ENCODE assay signal across 9 cellular contexts in genomic region chr6:140043357-140043756, GRCh38.
DNase-seq lines count a peak whose midpoint lies in the region; ATAC-seq, FAIRE-seq and TF ChIP-seq lines count a peak whose summit lies in the region.
"Had no signal": no experiment of that assay in that cellular context is flagged by ENCODE, and none has a peak within 500 bp of the region (broad histone marks: within the 10 kb centered on the region; RNA-seq: fewer than 3 reads in every experiment).

No MANE protein-coding gene starts in this region.

- TF ChIP-seq CTCF in A673 (conservative IDR thresholded peaks at IDR 0.05; ENCODE audit: low read depth, low read length) (no peak), HEK293 (tag by site-specific recombination; IDR thresholded peaks at IDR 0.05) (no peak), gastroesophageal sphincter (IDR thresholded peaks at IDR 0.05) (no peak)

- no peak for FAIRE-seq in frontal cortex (lab: Jason Lieb, UNC)

- no TSS peak for BruUV-seq in A673 (replicated peaks; lab: Mats Ljungman, UMichigan)

- H3K27ac ChIP-seq in A673 (ENCODE audit: low read depth, low read length, poor library complexity, severe bottlenecking) (peak overlapping the region; percentile 73), HEK293 (ENCODE audit: extremely low read depth, low read depth, low read length) (no peak overlapping the region), SJCRH30 (no peak overlapping the region), gastroesophageal sphincter (no peak overlapping the region)

- H3K4me1 ChIP-seq in A673 (ENCODE audit: insufficient read depth, low read length, poor library complexity, severe bottlenecking) = peaks cover 47% of the 10 kb centered on the region
- H3K4me1 ChIP-seq in HEK293 (ENCODE audit: control insufficient read depth, insufficient read depth, low read length) = peaks cover 4% of the 10 kb centered on the region
- H3K4me1 ChIP-seq in SJCRH30 = peaks cover 14% of the 10 kb centered on the region
- peaks cover 0 to 2% (median 0%) of the 10 kb centered on the region in 3 donors for H3K4me1 ChIP-seq in gastroesophageal sphincter

- H3K27me3 ChIP-seq in A673 (replicated peaks; ENCODE audit: insufficient read depth, low read depth, low read length, poor library complexity) (no peaks in the 10 kb centered on the region), SJCRH30 (no peaks in the 10 kb centered on the region), gastroesophageal sphincter (no peaks in the 10 kb centered on the region)

- WGBS in gastroesophageal sphincter (ENCODE audit: low coverage in 1 of 2), 2 donors = 36% methylated on average over 1 of the region's 1 CpG; no CpG with 5 or more reads in 1 of the 2 donors

- no peak for TF ChIP-seq POLR2A in gastroesophageal sphincter (IDR thresholded peaks at IDR 0.05)

- no peak overlapping the region for H3K4me3 ChIP-seq in A673 (ENCODE audit: low read depth, low read length, poor library complexity, severe bottlenecking)
- no peak overlapping the region for H3K4me3 ChIP-seq in HEK293 (ENCODE audit: low read depth, low read length)
- H3K4me3 ChIP-seq in SJCRH30 = no peak overlapping the region
- no peak overlapping the region for H3K4me3 ChIP-seq in gastroesophageal sphincter

- intact Hi-C loops in A673 (cut with micrococcal nuclease; ENCODE audit: unreplicated experiment) = loop anchor here (1.0 to 10.0 kb wide), 3 partner anchors 309 to 829 kb away; no protein-coding TSS in a partner anchor
- intact Hi-C loops in posterior vena cava (cut with DNase I) = no loop called here

- TF ChIP-seq EP300 in gastroesophageal sphincter (IDR thresholded peaks at IDR 0.05) = no peak

- ATAC-seq in gastroesophageal sphincter (peak; percentile 36), GM19023 (IDR thresholded peaks at IDR 0.05; ENCODE audit: unreplicated experiment) (no peak)

- H3K9me3 ChIP-seq in A673 (ENCODE audit: low read depth, low read length, poor library complexity, severe bottlenecking) (no peaks in the 10 kb centered on the region), HEK293 (ENCODE audit: control insufficient read depth, insufficient read depth, low read depth, low read length) (no peaks in the 10 kb centered on the region), SJCRH30 (replicated peaks) (no peaks in the 10 kb centered on the region), gastroesophageal sphincter (no peaks in the 10 kb centered on the region)

- no peaks in the 10 kb centered on the region for H3K36me3 ChIP-seq in A673 (ENCODE audit: insufficient read depth, low read length, poor library complexity, severe bottlenecking)
- no peaks in the 10 kb centered on the region for H3K36me3 ChIP-seq in HEK293 (ENCODE audit: control insufficient read depth in 2 of 2, insufficient read depth in 1 of 2, low read length in 2 of 2)
- H3K36me3 ChIP-seq in SJCRH30 = no peaks in the 10 kb centered on the region; the same call in 1 of the 2 replicates
- no peaks in the 10 kb centered on the region for H3K36me3 ChIP-seq in gastroesophageal sphincter

- POLR2A ChIA-PET in A673 (lab: Charles Lee; ENCODE audit: low non-redundant PET) = interaction anchor here (0.6 kb wide), 1 partner anchor 668 kb away, joined by 4 read pairs; no protein-coding TSS in a partner anchor
- POLR2A ChIA-PET in HEK293 (lab: Yijun Ruan, JAX) = interaction anchor here (0.9 kb wide), 1 partner anchor 9 kb away, joined by 3 read pairs; no protein-coding TSS in a partner anchor

- CTCF ChIA-PET in A673 (lab: Charles Lee) (no interaction called here), HEK293 (lab: Yijun Ruan, JAX) (interaction anchor here (1.0 to 3.3 kb wide), 3 partner anchors 9 to 678 kb away, joined by 3 to 17 read pairs (median 3); no protein-coding TSS in a partner anchor)

- DNase-seq in A673 (ENCODE audit: low spot score) (peak; percentile 66), SJCRH30 (peak; percentile 7 to 37), NCI-H345 treated with DMSO at 0.1 percent for 48 hours (lab: John Stamatoyannopoulos, UW; ENCODE audit: unreplicated experiment) (no peak), frontal cortex (ENCODE audit: low spot score in 2 of 2) (no peak), posterior vena cava (ENCODE audit: low spot score) (no peak)
- DNase-seq: activated CD4-positive, alpha-beta T cell treated with anti-CD3 and anti-CD28 coated beads, Interleukin-2, amount 50 U/mL, for 48 hours had no signal

TF ChIP-seq in HEK293, 187 proteins besides CTCF, POLR2A, EP300 and RAD21 (continues in another document):
- peak; percentile 65; the same call in 1 of the 2 replicates for TF ChIP-seq MZF1 (tag by site-specific recombination; IDR thresholded peaks at IDR 0.05; ENCODE audit: borderline replicate concordance)
- TF ChIP-seq ZNF791 (tag by site-specific recombination; IDR thresholded peaks at IDR 0.05) = no peak
- TF ChIP-seq ZNF561 (tag by site-specific recombination; IDR thresholded peaks at IDR 0.05; ENCODE audit: borderline replicate concordance) = 0 out of 2 replicates have a peak, but pooled peaks have one; percentile 25
- TF ChIP-seq ZNF518A (tag by site-specific recombination; conservative IDR thresholded peaks at IDR 0.05; ENCODE audit: low read depth) = peak; percentile 36; the same call in 1 of the 2 replicates
- TF ChIP-seq ZNF398 (tag by site-specific recombination; IDR thresholded peaks at IDR 0.05) = 0 out of 2 replicates have a peak, but pooled peaks have one; percentile 18
- peak; percentile 62 for TF ChIP-seq PRDM1 (tag by site-specific recombination; IDR thresholded peaks at IDR 0.05)
- TF ChIP-seq SP7 (tag by site-specific recombination; IDR thresholded peaks at IDR 0.05) = peak; percentile 86
- peak; percentile 62 for TF ChIP-seq ZNF692 (tag by site-specific recombination; IDR thresholded peaks at IDR 0.05)
- peak; percentile 75; the same call in 1 of the 2 replicates for TF ChIP-seq ZNF664 (tag by site-specific recombination; IDR thresholded peaks at IDR 0.05)
- TF ChIP-seq GLIS1 (tag by site-specific recombination; IDR thresholded peaks at IDR 0.05) = no peak
- TF ChIP-seq ZNF843 (tag by site-specific recombination; IDR thresholded peaks at IDR 0.05) = 0 out of 2 replicates have a peak, but pooled peaks have one; percentile 22

Comparison
In these comparisons a context has a peak if more than half of its experiments do, and no peak if none do; other contexts are left out.
1. DNase-seq: peak in A673 (single experiment) and SJCRH30 (2 of 2); none in NCI-H345 treated with DMSO at 0.1 percent for 48 hours (single experiment), frontal cortex (0 of 2) and posterior vena cava (single experiment).